Comparison of ENCODE assay signal across 1 cellular context in genomic region chr10:21363753-21364104, GRCh38.
TF ChIP-seq lines count a peak whose summit lies in the region.

No MANE protein-coding gene starts in this region.

TF ChIP-seq in HEK293, 187 proteins besides CTCF, POLR2A, EP300 and RAD21:
- TF ChIP-seq WT1 (tag by site-specific recombination; IDR thresholded peaks at IDR 0.05) = no peak
- TF ChIP-seq PRDM10 (tag by site-specific recombination; IDR thresholded peaks at IDR 0.05) = peak; percentile 27; the same call in 1 of the 2 replicates
- peak; percentile 46 for TF ChIP-seq ZNF335 (tag by site-specific recombination; conservative IDR thresholded peaks at IDR 0.05)
